Comparison of ENCODE assay signal across 1 cellular context in genomic region chr22:40210814-40211213, GRCh38.
A peak's percentile ranks its signal among the peaks of the same experiment; 100 is the strongest.
TF ChIP-seq lines count a peak whose summit lies in the region.

No MANE protein-coding gene starts in this region.

TF ChIP-seq in GM12878, 131 proteins besides CTCF, POLR2A, EP300 and RAD21 (continued from another document):
- TF ChIP-seq POU2F2 (IDR thresholded peaks at IDR 0.05; ENCODE audit: borderline replicate concordance, low read depth, low read length) (no peak), SUZ12 (IDR thresholded peaks at IDR 0.05; ENCODE audit: unreplicated experiment) (no peak), STAT3 (IDR thresholded peaks at IDR 0.05; ENCODE audit: low read depth, low read length) (no peak), BACH1 (IDR thresholded peaks at IDR 0.05; ENCODE audit: borderline replicate concordance) (peak; percentile 25; the same call in 1 of the 2 replicates), HSF1 (IDR thresholded peaks at IDR 0.05; ENCODE audit: low read depth, low read length) (no peak), MEF2B (IDR thresholded peaks at IDR 0.05; ENCODE audit: partially characterized antibody, poor library complexity, severe bottlenecking) (peak; percentile 30), CREB1 (IDR thresholded peaks at IDR 0.05; ENCODE audit: low read depth) (0 out of 2 replicates have a peak, but pooled peaks have one; percentile 19), NRF1 (conservative IDR thresholded peaks at IDR 0.05; ENCODE audit: low read depth, low read length) (no peak), IRF4 (IDR thresholded peaks at IDR 0.05; ENCODE audit: low read depth, low read length) (0 out of 2 replicates have a peak, but pooled peaks have one; percentile 54), SP1 (IDR thresholded peaks at IDR 0.05; ENCODE audit: low read depth, low read length) (no peak), SKIL (IDR thresholded peaks at IDR 0.05; ENCODE audit: low read depth, poor library complexity, severe bottlenecking) (peak; percentile 98), JUNB (IDR thresholded peaks at IDR 0.05) (peak; percentile 34; the same call in 1 of the 2 replicates), NBN (IDR thresholded peaks at IDR 0.05) (peak; percentile 46; the same call in 1 of the 2 replicates), RUNX3 (IDR thresholded peaks at IDR 0.05; ENCODE audit: low read length) (peak; percentile 84), MXI1 (IDR thresholded peaks at IDR 0.05; ENCODE audit: low read depth, low read length) (0 out of 2 replicates have a peak, but pooled peaks have one; percentile 41), SMARCA5 (IDR thresholded peaks at IDR 0.05) (0 out of 2 replicates have a peak, but pooled peaks have one; percentile 34), PKNOX1 (IDR thresholded peaks at IDR 0.05) (peak; percentile 62; the same call in 1 of the 2 replicates), BCL11A (IDR thresholded peaks at IDR 0.05; ENCODE audit: low read depth, low read length) (0 out of 2 replicates have a peak, but pooled peaks have one; percentile 26), ZNF274 (IDR thresholded peaks at IDR 0.05; ENCODE audit: insufficient read depth, insufficient read length) (no peak), BMI1 (IDR thresholded peaks at IDR 0.05; ENCODE audit: borderline replicate concordance) (0 out of 2 replicates have a peak, but pooled peaks have one; percentile 30), IKZF2 (IDR thresholded peaks at IDR 0.05) (peak; percentile 61 to 77; a peak in 3 of 4 replicates), SPI1 (IDR thresholded peaks at IDR 0.05; ENCODE audit: borderline replicate concordance, insufficient read depth, low read depth, low read length) (peak; percentile 90), CBX3 (IDR thresholded peaks at IDR 0.05; ENCODE audit: borderline replicate concordance, low read depth) (no peak)
TF ChIP-seq in GM12878: peak in this region for 26.
